ENCODE assay signal across 8 cellular contexts in genomic region chr11:71787824-71788454, GRCh38. TPM values are rescaled to one million over a fixed set of nuclear protein-coding genes. Genes with fewer than 3 reads are reported as not detected.
A peak's percentile ranks its signal among the peaks of the same experiment; 100 is the strongest.
DNase-seq lines count a peak whose midpoint lies in the region; ATAC-seq and TF ChIP-seq lines count a peak whose summit lies in the region.
"Not testable (repeated sequence)": the region's sequence is repeated elsewhere in the genome, so short reads cannot be mapped to it uniquely, and the experiment has no call there.

No MANE protein-coding gene starts in this region.

- H3K27me3 ChIP-seq in HUES6 (ENCODE audit: control insufficient read depth, insufficient read depth, low read length): not testable (repeated sequence)

- not testable (repeated sequence) for H3K79me2 ChIP-seq in OCI-LY7 (ENCODE audit: insufficient read depth, low read depth, low read length)

- not testable (repeated sequence) for H3K4me1 ChIP-seq in HUES6 (ENCODE audit: control insufficient read depth, insufficient read depth, low read length)
- H3K4me1 ChIP-seq in OCI-LY7 (ENCODE audit: insufficient read depth, low read length, poor library complexity, severe bottlenecking): peaks cover 27% of the 10 kb centered on the region

- peak overlapping the region; percentile 87 for H3K4me3 ChIP-seq in HUES6 (ENCODE audit: low read depth, low read length)
- peak overlapping the region; percentile 85 for H3K4me3 ChIP-seq in OCI-LY7 (ENCODE audit: low read depth, low read length, poor library complexity, severe bottlenecking)

- H3K27me3 Mint-ChIP-seq in MCF 10A (ENCODE audit: insufficient read depth, unreplicated experiment); glutamatergic neuron (ENCODE audit: unreplicated experiment); naive B cell: not testable (repeated sequence)

- not testable (repeated sequence) for H3K36me3 ChIP-seq in HUES6 (ENCODE audit: control insufficient read depth, insufficient read depth, low read length); OCI-LY7 (ENCODE audit: insufficient read depth, low read length)

- H3K27ac ChIP-seq in C4-2B: peak overlapping the region; percentile 75
- peak overlapping the region; percentile 77; the same call in 1 of the 2 replicates for H3K27ac ChIP-seq in HUES6 (ENCODE audit: low read depth, low read length)
- peak overlapping the region; percentile 70 for H3K27ac ChIP-seq in OCI-LY7 (ENCODE audit: low read depth, low read length, poor library complexity, severe bottlenecking)

- H3K9me3 ChIP-seq in HUES6 (ENCODE audit: control insufficient read depth, insufficient read depth, low read depth, low read length); OCI-LY7 (ENCODE audit: low read length): not testable (repeated sequence)

- H3K4me3 Mint-ChIP-seq in MCF 10A (ENCODE audit: unreplicated experiment) (peak overlapping the region; percentile 88), glutamatergic neuron (ENCODE audit: unreplicated experiment) (peak overlapping the region; percentile 95), naive B cell (peak overlapping the region; percentile 88 to 100 (median 98))
- H3K4me3 Mint-ChIP-seq in stimulated activated effector memory CD8-positive, alpha-beta T cell treated with anti-CD3 and anti-CD28 coated beads, Interleukin-12 subunit alpha, Interleukin-12 subunit beta, amount 100 ng/mL, for 72 hours: peak overlapping the region; percentile 85

- not testable (repeated sequence) for H3K9me3 Mint-ChIP-seq in MCF 10A (ENCODE audit: unreplicated experiment); glutamatergic neuron (ENCODE audit: unreplicated experiment); naive B cell; stimulated activated effector memory CD8-positive, alpha-beta T cell treated with anti-CD3 and anti-CD28 coated beads, Interleukin-12 subunit alpha, Interleukin-12 subunit beta, amount 100 ng/mL, for 72 hours

- intact Hi-C loops in OCI-LY7 (cut with micrococcal nuclease; ENCODE audit: unreplicated experiment): loop anchor here (1.0 to 5.0 kb wide), 2 partner anchors 140 to 434 kb away; partner anchors contain the start of genes INPPL1 and XNDC1N
- intact Hi-C loops in MCF 10A (cut with micrococcal nuclease): not testable (repeated sequence)

- CTCF ChIA-PET in OCI-LY7 (lab: Charles Lee; ENCODE audit: unreplicated experiment); MCF 10A (lab: Yijun Ruan, JAX): not testable (repeated sequence)

- POLR2A ChIA-PET in OCI-LY7 (lab: Charles Lee); MCF 10A (lab: Yijun Ruan, JAX): not testable (repeated sequence)

- peak overlapping the region; percentile 86 for H3K4me2 ChIP-seq in OCI-LY7 (ENCODE audit: low read length)

- TF ChIP-seq CTCF in C4-2B (conservative IDR thresholded peaks at IDR 0.05); OCI-LY7 (conservative IDR thresholded peaks at IDR 0.05; ENCODE audit: low read length); MCF 10A (IDR thresholded peaks at IDR 0.05; ENCODE audit: unreplicated experiment); glutamatergic neuron (IDR thresholded peaks at IDR 0.05; ENCODE audit: partially characterized antibody, unreplicated experiment): not testable (repeated sequence)

- H4K20me1 ChIP-seq in OCI-LY7 (ENCODE audit: insufficient read depth, low read length): not testable (repeated sequence)

- BruUV-seq in OCI-LY7 (replicated peaks; lab: Mats Ljungman, UMichigan) (TSS peak; percentile 83), MCF 10A (replicated peaks; lab: Mats Ljungman, UMichigan) (TSS peak; percentile 94)

- peaks cover 19% of the 10 kb centered on the region for H3K4me1 Mint-ChIP-seq in MCF 10A (ENCODE audit: insufficient read depth, unreplicated experiment)
- peaks cover 26% of the 10 kb centered on the region for H3K4me1 Mint-ChIP-seq in glutamatergic neuron (ENCODE audit: low read depth, unreplicated experiment)
- peaks cover 5 to 22% (median 11%) of the 10 kb centered on the region in 3 donors for H3K4me1 Mint-ChIP-seq in naive B cell
- H3K4me1 Mint-ChIP-seq in stimulated activated effector memory CD8-positive, alpha-beta T cell treated with anti-CD3 and anti-CD28 coated beads, Interleukin-12 subunit alpha, Interleukin-12 subunit beta, amount 100 ng/mL, for 72 hours: peaks cover 29% of the 10 kb centered on the region

- H2AFZ ChIP-seq in OCI-LY7 (ENCODE audit: low read length): peak overlapping the region; percentile 74

- H3K9me2 ChIP-seq in OCI-LY7 (ENCODE audit: insufficient read depth, low read length): not testable (repeated sequence)

- peak; percentile 86 for DNase-seq in OCI-LY7 (ENCODE audit: low spot score)
- peak; percentile 16 to 20 for DNase-seq in activated CD4-positive, alpha-beta T cell treated with anti-CD3 and anti-CD28 coated beads, Interleukin-2, amount 50 U/mL, for 4 hours
- DNase-seq in MCF 10A (ENCODE audit: unreplicated experiment): peak; percentile 53
- peak; percentile 34 for DNase-seq in glutamatergic neuron
- peak; percentile 34 for DNase-seq in naive B cell
- not testable (repeated sequence) for DNase-seq in stimulated activated effector memory CD8-positive, alpha-beta T cell treated with anti-CD3 and anti-CD28 coated beads, Interleukin-12 subunit alpha, Interleukin-12 subunit beta, amount 100 ng/mL, for 72 hours (ENCODE audit: low spot score in 2 of 2)

- ATAC-seq in naive B cell (ENCODE audit: low read depth in 2 of 2); stimulated activated effector memory CD8-positive, alpha-beta T cell treated with anti-CD3 and anti-CD28 coated beads, Interleukin-12 subunit alpha, Interleukin-12 subunit beta, amount 100 ng/mL, for 72 hours: not testable (repeated sequence)

- peak overlapping the region; percentile 96 for H3K27ac Mint-ChIP-seq in MCF 10A (ENCODE audit: low read depth, unreplicated experiment)
- peak overlapping the region; percentile 95 for H3K27ac Mint-ChIP-seq in glutamatergic neuron (ENCODE audit: unreplicated experiment)
- peak overlapping the region; percentile 72 to 94 (median 90) for H3K27ac Mint-ChIP-seq in naive B cell
- H3K27ac Mint-ChIP-seq in stimulated activated effector memory CD8-positive, alpha-beta T cell treated with anti-CD3 and anti-CD28 coated beads, Interleukin-12 subunit alpha, Interleukin-12 subunit beta, amount 100 ng/mL, for 72 hours: peak overlapping the region; percentile 94

- H3K9ac ChIP-seq in HUES6 (ENCODE audit: low read length): peak overlapping the region; percentile 91

- not testable (repeated sequence) for H3K36me3 Mint-ChIP-seq in MCF 10A (ENCODE audit: insufficient read depth, unreplicated experiment); glutamatergic neuron (ENCODE audit: unreplicated experiment); naive B cell
- peaks cover 35% of the 10 kb centered on the region for H3K36me3 Mint-ChIP-seq in stimulated activated effector memory CD8-positive, alpha-beta T cell treated with anti-CD3 and anti-CD28 coated beads, Interleukin-12 subunit alpha, Interleukin-12 subunit beta, amount 100 ng/mL, for 72 hours

RNA-seq across cellular contexts. Expression of gene DEFB108B, which starts 45.1 kb away (rescaled TPM):
- not detected in 2 replicates for total RNA-seq in OCI-LY7 (2014; rRNA removed; shearing (Covaris generic))
- total RNA-seq in OCI-LY7 (2022) (not detected in 2 replicates), MCF 10A (2022) (not detected in 2 replicates), glutamatergic neuron (ENCODE audit: unreplicated experiment) (not detected)
- polyA plus RNA-seq in naive B cell (ENCODE audit: low read depth in 6 of 6): not detected
